20 cellular contexts compared by ENCODE assay signal in genomic region chr6:49479308-49480004, GRCh38. TPM values are rescaled to one million over a fixed set of nuclear protein-coding genes. Genes with fewer than 3 reads are reported as not detected.
A peak's percentile ranks its signal among the peaks of the same experiment; 100 is the strongest.
DNase-seq lines count a peak whose midpoint lies in the region; ATAC-seq, FAIRE-seq and TF ChIP-seq lines count a peak whose summit lies in the region.
"Had no signal": no experiment of that assay in that cellular context is flagged by ENCODE, and none has a peak within 500 bp of the region (broad histone marks: within the 10 kb centered on the region; RNA-seq: fewer than 3 reads in every experiment).

No MANE protein-coding gene starts in this region.

- H3K4me1 ChIP-seq in pancreas = no peaks in the 10 kb centered on the region
- H3K4me1 ChIP-seq in BE2C = no peaks in the 10 kb centered on the region
- H3K4me1 ChIP-seq in testis = no peaks in the 10 kb centered on the region
- H3K4me1 ChIP-seq: HAP-1, Peyer's patch, SJSA1 had no signal

- H3K27ac ChIP-seq in SK-N-MC (no peak overlapping the region), pancreas (no peak overlapping the region), testis (no peak overlapping the region)
- H3K27ac ChIP-seq: SJSA1 had no signal

- no peak overlapping the region for H3K4me3 ChIP-seq in SK-N-MC
- H3K4me3 ChIP-seq in pancreas = no peak overlapping the region
- H3K4me3 ChIP-seq in BE2C (ENCODE audit: low read depth, low read length) = no peak overlapping the region
- no peak overlapping the region for H3K4me3 ChIP-seq in testis
- H3K4me3 ChIP-seq: HAP-1, Peyer's patch, SJSA1 had no signal

- no peak overlapping the region for H3K9ac ChIP-seq in SK-N-MC (ENCODE audit: insufficient read length)

- H3K9me3 ChIP-seq in SK-N-MC (ENCODE audit: low read depth, low read length) (0 out of 2 replicates have a peak, but pooled peaks cover 4% of the 10 kb centered on the region), pancreas (no peaks in the 10 kb centered on the region), BE2C (no peaks in the 10 kb centered on the region), testis (no peaks in the 10 kb centered on the region)
- H3K9me3 ChIP-seq: HAP-1, Peyer's patch, SJSA1 had no signal

- peak; percentile 69 for DNase-seq in EH (ENCODE audit: low read depth)
- DNase-seq in SK-N-MC (ENCODE audit: low read depth, low spot score) = peak; percentile 34
- DNase-seq in pancreas = no peak
- DNase-seq in BE2C = no peak
- DNase-seq in testis = no peak
- DNase-seq in T1000 (lab: John Stamatoyannopoulos, UW) = no peak
- no peak for DNase-seq in effector CD8-positive, alpha-beta T cell (lab: John Stamatoyannopoulos, UW)
- DNase-seq: CD4-positive, alpha-beta memory T cell; GF-D8; NCI-H1105; NCI-H2081; NCI-H2171 treated with DMSO at 0.1 percent for 48 hours; Peyer's patch had no signal

- no peak for TF ChIP-seq POLR2A in testis (IDR thresholded peaks at IDR 0.05)

- no peaks in the 10 kb centered on the region for H3K27me3 ChIP-seq in pancreas
- no peaks in the 10 kb centered on the region for H3K27me3 ChIP-seq in BE2C
- H3K27me3 ChIP-seq in testis = no peaks in the 10 kb centered on the region
- H3K27me3 ChIP-seq: Peyer's patch, SJSA1 had no signal

- TF ChIP-seq CTCF in pancreas (IDR thresholded peaks at IDR 0.05) = no peak
- TF ChIP-seq CTCF in BE2C (IDR thresholded peaks at IDR 0.05; ENCODE audit: low read depth, low read length) = no peak
- TF ChIP-seq CTCF in testis (IDR thresholded peaks at IDR 0.05) = no peak

- 71 to 74% methylated on average over 3 of the region's 3 CpGs for WGBS in pancreas, 2 donors
- WGBS in testis, 2 donors = 94 to 96% methylated on average over 3 of the region's 3 CpGs

- no peak for ATAC-seq in pancreas

- FAIRE-seq in colon (lab: Jason Lieb, UNC) (peak; percentile 79), pancreas (lab: Jason Lieb, UNC) (peak; percentile 32)

- intact Hi-C loops in pancreas (cut with DNase I) (no loop called here), testis (cut with DNase I; ENCODE audit: low total_unique reads) (no loop called here)

- peaks cover 31% of the 10 kb centered on the region for H3K36me3 ChIP-seq in SK-N-MC (ENCODE audit: insufficient read depth, low read length)
- no peaks in the 10 kb centered on the region for H3K36me3 ChIP-seq in pancreas
- peaks cover 6% of the 10 kb centered on the region for H3K36me3 ChIP-seq in BE2C
- no peaks in the 10 kb centered on the region for H3K36me3 ChIP-seq in testis (ENCODE audit: low read depth, missing control alignments)
- H3K36me3 ChIP-seq: Peyer's patch had no signal

RNA-seq across cellular contexts. Expression of gene CENPQ, which starts 16.3 kb away (rescaled TPM):
- 1 to 10 TPM in 4 of 6 donors, under 1 TPM in 2; 0.88 to 2.7 (median 1.2) TPM for total RNA-seq in pancreas
- polyA plus RNA-seq in pancreas = 1 to 10 TPM; 1.4 to 3.1 TPM
- 1.8 TPM for polyA plus RNA-seq in BE2C (2012; ENCODE audit: insufficient read depth, insufficient read length, low read depth)
- total RNA-seq in testis = 1 to 10 TPM; 3.8 to 7.6 TPM
- polyA plus RNA-seq in testis (ENCODE audit: insufficient read depth, low read depth, low replicate concordance) = 2.8 TPM

RNA-seq across cellular contexts. Expression of gene MMUT, which starts 16.4 kb away (rescaled TPM):
- total RNA-seq in pancreas = 10 to 100 TPM in 4 of 6 donors, 1 to 10 TPM in 2; 7.2 to 13.5 (median 11.5) TPM
- 10 to 100 TPM in 1 of 2 donors, 1 to 10 TPM in 1; 5.5 to 11.6 TPM for polyA plus RNA-seq in pancreas
- polyA plus RNA-seq in BE2C (2012; ENCODE audit: insufficient read depth, insufficient read length, low read depth) = 18.8 TPM
- total RNA-seq in testis = 10 to 100 TPM; 17.3 to 26.8 TPM
- polyA plus RNA-seq in testis (ENCODE audit: insufficient read depth, low read depth, low replicate concordance) = 22.6 TPM

RNA-seq across cellular contexts. Expression of gene GLYATL3, which starts 20.3 kb away (rescaled TPM):
- not detected for total RNA-seq in pancreas
- polyA plus RNA-seq in pancreas = under 1 TPM in 1 of 2 donors, not detected in 1; 0.09 TPM
- polyA plus RNA-seq in BE2C (2012; ENCODE audit: insufficient read depth, insufficient read length, low read depth) = not detected
- not detected for total RNA-seq in testis
- polyA plus RNA-seq in testis (ENCODE audit: insufficient read depth, low read depth, low replicate concordance) = not detected
- total RNA-seq: A172; CD4-positive, alpha-beta memory T cell; LHCN-M2; NCI-H460; Peyer's patch; SJSA1 had no signal
- polyA plus RNA-seq: BJ; CD4-positive, alpha-beta memory T cell had no signal

Comparison
In these comparisons a context has a peak if more than half of its experiments do, and no peak if none do; other contexts are left out.
1. DNase-seq: peak in EH (single experiment) and SK-N-MC (single experiment); none in pancreas (0 of 6), BE2C (single experiment), testis (single experiment), T1000 (single experiment) and effector CD8-positive, alpha-beta T cell (single experiment).